In genomic region chr11:75142714-75143419, GRCh38 we compare ENCODE assay signal across 1 cellular context.
TF ChIP-seq lines count a peak whose summit lies in the region.

No MANE protein-coding gene starts in this region.

TF ChIP-seq in K562, 482 proteins besides CTCF, POLR2A, EP300 and RAD21 (continued from another document and continues in another):
- TF ChIP-seq SIN3A (IDR thresholded peaks at IDR 0.05; ENCODE audit: borderline replicate concordance in 2 of 2, control insufficient read depth in 1 of 2, low read depth in 2 of 2, low read length in 2 of 2) = peak in 1 of 2 experiments; percentile 23; a peak in 1 of 4 replicates
- no peak for TF ChIP-seq RBM15 (IDR thresholded peaks at IDR 0.05; ENCODE audit: insufficient read depth, low read length)
- TF ChIP-seq ETV6 (IDR thresholded peaks at IDR 0.05; ENCODE audit: borderline replicate concordance in 1 of 2, low read depth in 2 of 2, low read length in 1 of 2) = peak in 1 of 2 experiments; percentile 64; a peak in 2 of 4 replicates
- TF ChIP-seq ETV6 (CRISPR knock-in tag; IDR thresholded peaks at IDR 0.05; ENCODE audit: borderline replicate concordance) = no peak
- TF ChIP-seq MEIS2 (IDR thresholded peaks at IDR 0.05; ENCODE audit: partially characterized antibody) = no peak
- TF ChIP-seq GABPA (tag; conservative IDR thresholded peaks at IDR 0.05; ENCODE audit: low read depth) = peak; percentile 83
- TF ChIP-seq RREB1 (CRISPR knock-in tag; IDR thresholded peaks at IDR 0.05) = peak; percentile 67; the same call in 1 of the 2 replicates
- TF ChIP-seq HDAC1 (IDR thresholded peaks at IDR 0.05) = peak in 1 of 2 experiments; percentile 67; a peak in 2 of 4 replicates
- peak; percentile 90 for TF ChIP-seq ETV1 (tag; conservative IDR thresholded peaks at IDR 0.05; ENCODE audit: low read depth)
- peak; percentile 82 for TF ChIP-seq SMARCE1 (IDR thresholded peaks at IDR 0.05)
- peak; percentile 28; the same call in 1 of the 2 replicates for TF ChIP-seq MBD2 (IDR thresholded peaks at IDR 0.05; ENCODE audit: borderline replicate concordance, low read depth)
- TF ChIP-seq ARID1B (IDR thresholded peaks at IDR 0.05) = peak; percentile 72
- TF ChIP-seq GABPB1 (CRISPR knock-in tag; IDR thresholded peaks at IDR 0.05) = peak; percentile 64; the same call in 1 of the 2 replicates
- TF ChIP-seq C11orf30 (IDR thresholded peaks at IDR 0.05; ENCODE audit: low read depth) = no peak
- peak; percentile 43; the same call in 1 of the 2 replicates for TF ChIP-seq DMBX1 (CRISPR knock-in tag; IDR thresholded peaks at IDR 0.05; ENCODE audit: borderline replicate concordance)
- TF ChIP-seq ZFP30 (CRISPR knock-in tag; IDR thresholded peaks at IDR 0.05; ENCODE audit: borderline replicate concordance) = no peak
- TF ChIP-seq TRIM24 (IDR thresholded peaks at IDR 0.05) = peak in 1 of 2 experiments; percentile 60; a peak in 1 of 4 replicates
- peak; percentile 50; the same call in 1 of the 2 replicates for TF ChIP-seq SP1 (CRISPR knock-in tag; IDR thresholded peaks at IDR 0.05)
- TF ChIP-seq MAZ (CRISPR knock-in tag; conservative IDR thresholded peaks at IDR 0.05 in 1 of 2, IDR thresholded peaks at IDR 0.05 in 1 of 2) = peak; percentile 18 to 41; a peak in 1 of 4 replicates
- TF ChIP-seq ZNF707 (CRISPR knock-in tag; conservative IDR thresholded peaks at IDR 0.05) = no peak
- no peak for TF ChIP-seq GATAD2A (IDR thresholded peaks at IDR 0.05)
- peak; percentile 29 to 50; a peak in 2 of 4 replicates for TF ChIP-seq NRF1 (conservative IDR thresholded peaks at IDR 0.05 in 1 of 2, IDR thresholded peaks at IDR 0.05 in 1 of 2)
- TF ChIP-seq CBX5 (IDR thresholded peaks at IDR 0.05; ENCODE audit: borderline replicate concordance, low read depth) = 0 out of 2 replicates have a peak, but pooled peaks have one; percentile 23
- 0 out of 2 replicates have a peak, but pooled peaks have one; percentile 30 for TF ChIP-seq ZBTB17 (CRISPR knock-in tag; IDR thresholded peaks at IDR 0.05)
- TF ChIP-seq RBFOX2 (IDR thresholded peaks at IDR 0.05; ENCODE audit: low read depth, low read length) = peak; percentile 44; the same call in 1 of the 2 replicates
- no peak for TF ChIP-seq ZBTB9 (CRISPR knock-in tag; IDR thresholded peaks at IDR 0.05)
- peak in 1 of 2 experiments; percentile 98; a peak in 2 of 4 replicates for TF ChIP-seq RCOR1 (IDR thresholded peaks at IDR 0.05; ENCODE audit: borderline replicate concordance in 1 of 2, low read depth in 2 of 2, low read length in 2 of 2)
- peak; percentile 41 for TF ChIP-seq FOS (IDR thresholded peaks at IDR 0.05; ENCODE audit: extremely low read depth, insufficient read length)
- TF ChIP-seq E2F6 (IDR thresholded peaks at IDR 0.05; ENCODE audit: borderline replicate concordance in 1 of 2, extremely low read depth in 1 of 2, insufficient read depth in 1 of 2, insufficient read length in 1 of 2, low read depth in 1 of 2, low read length in 1 of 2, poor library complexity in 1 of 2, severe bottlenecking in 1 of 2) = peak; percentile 17 to 76
- peak in 1 of 2 experiments; percentile 61; a peak in 1 of 4 replicates for TF ChIP-seq SRF (CRISPR knock-in tag; IDR thresholded peaks at IDR 0.05)
- peak; percentile 88 to 91 for TF ChIP-seq MNT (conservative IDR thresholded peaks at IDR 0.05)
- 0 out of 2 replicates have a peak, but pooled peaks have one; percentile 19 for TF ChIP-seq CXXC5 (CRISPR knock-in tag; IDR thresholded peaks at IDR 0.05)
- peak; percentile 94 for TF ChIP-seq JUN (IDR thresholded peaks at IDR 0.05; ENCODE audit: borderline replicate concordance, low read depth, low read length)
- no peak for TF ChIP-seq JUN (CRISPR knock-in tag; IDR thresholded peaks at IDR 0.05; ENCODE audit: borderline replicate concordance)
- no peak for TF ChIP-seq MIER1 (IDR thresholded peaks at IDR 0.05; ENCODE audit: low read depth)
- TF ChIP-seq CTBP1 (IDR thresholded peaks at IDR 0.05; ENCODE audit: borderline replicate concordance) = peak; percentile 98
- TF ChIP-seq MYBL2 (IDR thresholded peaks at IDR 0.05; ENCODE audit: low read depth) = no peak
- no peak for TF ChIP-seq MYBL2 (CRISPR knock-in tag; IDR thresholded peaks at IDR 0.05; ENCODE audit: borderline replicate concordance)
- TF ChIP-seq FOXK2 (conservative IDR thresholded peaks at IDR 0.05 in 1 of 2, IDR thresholded peaks at IDR 0.05 in 1 of 2; ENCODE audit: low read depth in 2 of 2) = 0 out of 4 replicates have a peak, but pooled peaks of 1 of the 2 experiments have one; percentile 47
- TF ChIP-seq ETS1 (conservative IDR thresholded peaks at IDR 0.05; ENCODE audit: control insufficient read depth, low read depth, low read length) = peak; percentile 39; the same call in 1 of the 2 replicates
- TF ChIP-seq MYNN (IDR thresholded peaks at IDR 0.05) = 0 out of 2 replicates have a peak, but pooled peaks have one; percentile 61
- TF ChIP-seq MYNN (CRISPR knock-in tag; IDR thresholded peaks at IDR 0.05) = no peak
- TF ChIP-seq SMAD4 (CRISPR knock-in tag; conservative IDR thresholded peaks at IDR 0.05) = 0 out of 2 replicates have a peak, but pooled peaks have one; percentile 30
- peak; percentile 16; the same call in 1 of the 2 replicates for TF ChIP-seq VEZF1 (CRISPR knock-in tag; IDR thresholded peaks at IDR 0.05)
- peak; percentile 58; the same call in 1 of the 2 replicates for TF ChIP-seq ATF7 (IDR thresholded peaks at IDR 0.05)
- TF ChIP-seq HOMEZ (CRISPR knock-in tag; IDR thresholded peaks at IDR 0.05) = no peak
- no peak for TF ChIP-seq BCL6 (CRISPR knock-in tag; IDR thresholded peaks at IDR 0.05)
- TF ChIP-seq RAD51 (IDR thresholded peaks at IDR 0.05; ENCODE audit: borderline replicate concordance, low read depth) = peak; percentile 60
- 0 out of 2 replicates have a peak, but pooled peaks have one; percentile 53 for TF ChIP-seq NKRF (IDR thresholded peaks at IDR 0.05; ENCODE audit: borderline replicate concordance)
- peak; percentile 45; the same call in 1 of the 2 replicates for TF ChIP-seq CBFA2T3 (IDR thresholded peaks at IDR 0.05)
- TF ChIP-seq EGR1 (conservative IDR thresholded peaks at IDR 0.05) = no peak
- no peak for TF ChIP-seq ATF1 (CRISPR knock-in tag; IDR thresholded peaks at IDR 0.05)
- TF ChIP-seq ATF1 (tag; IDR thresholded peaks at IDR 0.05) = peak; percentile 37; the same call in 1 of the 2 replicates
